Comparison of ENCODE assay signal across 24 cellular contexts in the genomic region with DNA sequence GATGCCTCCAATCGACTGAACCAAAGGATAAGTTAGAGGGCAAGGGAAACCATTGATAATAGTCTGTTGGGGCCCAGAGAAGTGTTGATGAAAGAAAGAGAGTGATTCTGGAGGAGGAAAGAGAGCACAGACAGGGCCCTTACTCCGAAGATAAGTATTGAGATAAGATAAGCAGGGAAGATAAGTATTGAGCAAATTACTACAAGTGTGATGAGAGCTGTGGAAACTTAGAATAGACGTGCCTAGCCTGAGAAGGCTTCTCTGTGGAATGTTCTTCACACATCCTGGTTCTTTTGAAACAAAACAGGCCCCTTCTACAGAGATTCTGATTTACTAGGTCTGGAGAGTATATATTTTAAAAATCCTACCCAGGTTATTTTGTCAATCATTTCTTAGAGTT.
"Had no signal": no experiment of that assay in that cellular context is flagged by ENCODE, and none has a peak within 500 bp of the region (broad histone marks: within the 10 kb centered on the region; RNA-seq: fewer than 3 reads in every experiment).

No MANE protein-coding gene starts in this region.

- H3K4me1 Mint-ChIP-seq: activated naive CD4-positive, alpha-beta T cell treated with anti-CD3 and anti-CD28 coated beads, Interleukin-2, amount 10 ng/mL, durations not matched to agents 7 days and 5 days; activated naive CD8-positive, alpha-beta T cell treated with anti-CD3 and anti-CD28 coated beads for 36 hours; central memory CD8-positive, alpha-beta T cell had no signal

- H3K27ac Mint-ChIP-seq: activated CD8-positive, alpha-beta T cell treated with anti-CD3 and anti-CD28 coated beads for 36 hours; activated naive CD4-positive, alpha-beta T cell treated with anti-CD3 and anti-CD28 coated beads, Interleukin-2, amount 10 ng/mL, durations not matched to agents 7 days and 5 days; activated naive CD8-positive, alpha-beta T cell treated with anti-CD3 and anti-CD28 coated beads for 36 hours; activated T-cell treated with anti-CD3 and anti-CD28 coated beads, Interleukin-2, amount 50 U/mL, for 72 hours; activated T-helper 2 cell treated with anti-CD3 and anti-CD28 coated beads, Interferon-gamma antibody, Interleukin-2, Interleukin-4, amounts not matched to agents 10 μg/mL and 5 μg/mL and 100 μg/mL, durations not matched to agents 14 hours and 24 hours and 36 hours; T-helper 17 cell had no signal

- H3K4me3 Mint-ChIP-seq: activated CD8-positive, alpha-beta T cell treated with anti-CD3 and anti-CD28 coated beads for 36 hours; activated naive CD4-positive, alpha-beta T cell treated with anti-CD3 and anti-CD28 coated beads, Interleukin-2, amount 10 ng/mL, durations not matched to agents 7 days and 5 days; activated naive CD8-positive, alpha-beta T cell treated with anti-CD3 and anti-CD28 coated beads for 36 hours; activated T-cell treated with anti-CD3 and anti-CD28 coated beads, Interleukin-2, amount 50 U/mL, for 72 hours; central memory CD8-positive, alpha-beta T cell; T-helper 17 cell had no signal

- H3K4me3 ChIP-seq: K562 had no signal

- DNase-seq: activated CD4-positive, alpha-beta T cell treated with anti-CD3 and anti-CD28 coated beads, Interleukin-2, amount 50 U/mL, for 1 hour; activated CD4-positive, CD25-positive, alpha-beta regulatory T cell; activated CD8-positive, alpha-beta memory T cell treated with anti-CD3 and anti-CD28 coated beads, Interleukin-2, amount 50 U/mL, for 4 hours; activated CD8-positive, alpha-beta T cell treated with anti-CD3 and anti-CD28 coated beads for 36 hours; activated gamma-delta T cell treated with Interleukin-2 at 50 U/mL for 16 hours; activated naive CD4-positive, alpha-beta T cell treated with anti-CD3 and anti-CD28 coated beads, Interleukin-2, amount 10 ng/mL, durations not matched to agents 7 days and 5 days; activated naive CD8-positive, alpha-beta T cell treated with anti-CD3 and anti-CD28 coated beads for 36 hours; activated T-cell treated with anti-CD3 and anti-CD28 coated beads, Interleukin-2, amount 50 U/mL, for 72 hours; anterior cingulate cortex; Karpas-422; MM.1S; NCI-H1105; NCI-H1436; NCI-H187; NCI-H2081; NCI-H446; NCI-H524; PC-3; SHP77; T-helper 17 cell; T-helper 9 cell had no signal

- H3K27me3 Mint-ChIP-seq: activated naive CD8-positive, alpha-beta T cell treated with anti-CD3 and anti-CD28 coated beads for 36 hours; T-helper 17 cell had no signal

- H3K36me3 Mint-ChIP-seq: activated naive CD4-positive, alpha-beta T cell treated with anti-CD3 and anti-CD28 coated beads, Interleukin-2, amount 10 ng/mL, durations not matched to agents 7 days and 5 days had no signal
